12 cellular contexts compared by ENCODE assay signal in genomic region chr9:120726484-120726883, GRCh38.
"Had no signal": no experiment of that assay in that cellular context is flagged by ENCODE, and none has a peak within 500 bp of the region (broad histone marks: within the 10 kb centered on the region; RNA-seq: fewer than 3 reads in every experiment).

No MANE protein-coding gene starts in this region.

- H3K27ac Mint-ChIP-seq: activated T-helper 1 cell treated with anti-CD3 and anti-CD28 coated beads, Interleukin-12 subunit alpha, Interleukin-12 subunit beta, Interleukin-2, Interleukin-4 antibody, amounts not matched to agents 30 ng/mL and 10 ng/mL and 1 ng/mL, durations not matched to agents 14 hours and 24 hours and 36 hours; progenitor cell of endocrine pancreas had no signal

- ATAC-seq: left lobe of liver had no signal

- DNase-seq: activated CD4-positive, alpha-beta T cell treated with anti-CD3 and anti-CD28 coated beads for 48 hours; adrenal gland; erythroblast; kidney; midbrain; stimulated activated CD8-positive, alpha-beta memory T cell treated with anti-CD3 and anti-CD28 coated beads, Interleukin-4, amount 100 ng/mL, for 48 hours; stimulated activated naive CD4-positive, alpha-beta T cell; substantia nigra; tibial artery had no signal

- H3K9me3 Mint-ChIP-seq: activated T-helper 1 cell treated with anti-CD3 and anti-CD28 coated beads, Interleukin-12 subunit alpha, Interleukin-12 subunit beta, Interleukin-2, Interleukin-4 antibody, amounts not matched to agents 30 ng/mL and 10 ng/mL and 1 ng/mL, durations not matched to agents 14 hours and 24 hours and 36 hours had no signal

- H3K4me3 Mint-ChIP-seq: activated T-helper 1 cell treated with anti-CD3 and anti-CD28 coated beads, Interleukin-12 subunit alpha, Interleukin-12 subunit beta, Interleukin-2, Interleukin-4 antibody, amounts not matched to agents 30 ng/mL and 10 ng/mL and 1 ng/mL, durations not matched to agents 14 hours and 24 hours and 36 hours had no signal
